ENCODE assay signal across 35 cellular contexts in the genomic region with DNA sequence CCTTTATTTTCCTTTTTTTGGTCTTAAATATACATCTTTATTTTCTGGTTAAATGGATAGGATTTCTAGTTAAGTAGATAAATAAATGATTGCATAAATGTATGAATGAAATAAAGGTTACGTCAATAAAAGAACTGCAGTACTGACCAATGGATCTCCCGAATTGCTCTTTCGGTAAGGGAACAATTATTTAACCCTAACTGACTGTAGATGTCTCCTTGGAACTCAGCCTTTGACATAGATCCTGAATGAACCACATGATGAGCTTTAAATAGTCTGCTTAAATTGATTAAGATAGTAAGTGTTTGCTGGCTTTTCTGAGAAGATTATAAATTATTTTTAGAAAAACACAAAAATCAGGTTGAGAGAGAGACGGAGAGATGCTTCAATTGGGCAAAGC.
"Had no signal": no experiment of that assay in that cellular context is flagged by ENCODE, and none has a peak within 500 bp of the region (broad histone marks: within the 10 kb centered on the region; RNA-seq: fewer than 3 reads in every experiment).

No MANE protein-coding gene starts in this region.

- H3K9me3 ChIP-seq: adrenal gland, body of pancreas, breast epithelium, colonic mucosa had no signal

- H3K4me1 ChIP-seq: adrenal gland, body of pancreas, breast epithelium, colonic mucosa had no signal

- H3K36me3 ChIP-seq: adrenal gland, brain microvascular endothelial cell, breast epithelium, colonic mucosa had no signal

- FAIRE-seq: astrocyte, TTC549 had no signal

- H3K27ac ChIP-seq: adrenal gland, body of pancreas, brain microvascular endothelial cell, breast epithelium, colonic mucosa, VCaP had no signal

- DNase-seq: activated B cell treated with CpG ODN at 0.5 μM for 24 hours; activated CD4-positive, alpha-beta memory T cell treated with anti-CD3 and anti-CD28 coated beads for 36 hours; activated CD4-positive, alpha-beta T cell treated with anti-CD3 and anti-CD28 coated beads for 4 hours; activated CD4-positive, alpha-beta T cell treated with anti-CD3 and anti-CD28 coated beads, Interleukin-2, amount 10 ng/mL, durations not matched to agents 24 days and 14 days; activated CD4-positive, alpha-beta T cell treated with anti-CD3 and anti-CD28 coated beads, Interleukin-2, amount 50 U/mL, for 1 hour; activated CD4-positive, alpha-beta T cell treated with anti-CD3 and anti-CD28 coated beads, Interleukin-2, amount 50 U/mL, for 4 hours; activated CD4-positive, CD25-positive, alpha-beta regulatory T cell treated with anti-CD3 and anti-CD28 coated beads, Interleukin-2, amount 50 U/mL, for 72 hours; activated CD8-positive, alpha-beta memory T cell treated with anti-CD3 and anti-CD28 coated beads, Interleukin-2, amount 50 U/mL, for 4 hours; activated CD8-positive, alpha-beta T cell treated with anti-CD3 and anti-CD28 coated beads for 36 hours; activated effector memory CD4-positive, alpha-beta T cell treated with anti-CD3 and anti-CD28 coated beads, Interleukin-2, amount 50 U/mL, for 16 hours; activated gamma-delta T cell treated with Interleukin-2 at 50 U/mL for 16 hours; activated naive CD4-positive, alpha-beta T cell; activated naive CD4-positive, alpha-beta T cell treated with anti-CD3 and anti-CD28 coated beads for 36 hours; activated naive CD4-positive, alpha-beta T cell treated with anti-CD3 and anti-CD28 coated beads, Interleukin-2, amount 50 U/mL, for 16 hours; activated naive CD8-positive, alpha-beta T cell treated with anti-CD3 and anti-CD28 coated beads for 36 hours; activated T-cell treated with anti-CD3 and anti-CD28 coated beads for 4 hours; activated T-cell treated with anti-CD3 and anti-CD28 coated beads, Interleukin-2, amount 50 U/mL, for 1 hour; activated T-cell treated with anti-CD3 and anti-CD28 coated beads, Interleukin-2, amount 50 U/mL, for 4 hours; activated T-cell treated with anti-CD3 and anti-CD28 coated beads, Interleukin-2, amount 50 U/mL, for 72 hours; amniotic stem cell; aorta; body of pancreas; central memory CD4-positive, alpha-beta T cell; cerebellar nuclear complex; colonic mucosa; T-helper 2 cell; T-helper 9 cell had no signal

- H3K4me3 ChIP-seq: adrenal gland, body of pancreas, breast epithelium, colonic mucosa had no signal

- ATAC-seq: activated CD8-positive, alpha-beta T cell treated with anti-CD3 and anti-CD28 coated beads for 36 hours; activated naive CD4-positive, alpha-beta T cell treated with anti-CD3 and anti-CD28 coated beads, Interleukin-2, amount 50 U/mL, for 72 hours; activated T-cell treated with anti-CD3 and anti-CD28 coated beads, Interleukin-2, amount 50 U/mL, for 4 hours; activated T-cell treated with anti-CD3 and anti-CD28 coated beads, Interleukin-2, amount 50 U/mL, for 72 hours; activated T-helper 17 cell treated with anti-CD3 and anti-CD28 coated beads, Interleukin-2, amount 50 U/mL, for 72 hours; body of pancreas had no signal

- H3K27me3 ChIP-seq: adrenal gland, brain microvascular endothelial cell, breast epithelium, colonic mucosa had no signal
